In the genomic region with DNA sequence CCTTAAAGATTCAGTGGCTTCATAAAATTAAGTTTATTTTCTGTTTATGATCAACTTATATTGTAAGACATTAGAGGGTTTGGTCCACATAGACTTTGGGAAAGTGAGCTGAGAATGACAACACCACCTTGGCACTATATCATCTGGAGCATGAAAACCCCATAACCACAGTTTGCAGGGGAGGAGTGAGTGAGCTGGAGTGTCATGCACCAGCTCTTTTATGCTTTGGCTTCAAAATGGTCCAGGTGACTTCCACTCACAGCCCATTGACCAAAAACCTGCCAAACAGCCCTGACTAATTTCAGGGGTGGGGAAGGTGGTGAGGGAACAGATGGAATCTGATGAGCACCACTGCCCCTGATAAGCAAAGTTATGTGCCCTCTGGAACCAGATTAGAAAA, we compare ENCODE assay signal across 28 cellular contexts.
"Had no signal": no experiment of that assay in that cellular context is flagged by ENCODE, and none has a peak within 500 bp of the region (broad histone marks: within the 10 kb centered on the region; RNA-seq: fewer than 3 reads in every experiment).

No MANE protein-coding gene starts in this region.

- H3K36me3 Mint-ChIP-seq: immature natural killer cell; naive B cell; natural killer cell; stimulated activated memory B cell treated with anti-CD40 and anti-IgM and Interleukin-4, amounts not matched to agents 10 μg/mL and 1 μg/mL and 100 μg/mL, for 72 hours; type B pancreatic cell had no signal

- H3K27me3 ChIP-seq: left lung, neural progenitor cell, neutrophil, right lobe of liver, tibial nerve, uterus had no signal

- DNase-seq: hypothalamus; immature natural killer cell; left colon; left lung; lower lobe of right lung; mammary epithelial cell; mesenchymal stem cell; naive B cell; natural killer cell; nephron progenitor cell; occipital lobe; right lobe of liver; stimulated activated CD4-positive, alpha-beta T cell treated with anti-CD3 and anti-CD28 coated beads, Interleukin-1b, Interleukin-23, amount 100 ng/mL, for 48 hours; stimulated activated CD4-positive, alpha-beta T cell treated with anti-CD3 and anti-CD28 coated beads, Interleukin-2, amount 100 ng/mL, for 48 hours; stimulated activated CD4-positive, alpha-beta T cell treated with anti-CD3 and anti-CD28 coated beads, Interleukin-4, amount 100 ng/mL, for 4 hours; stimulated activated CD8-positive, alpha-beta memory T cell treated with anti-CD3 and anti-CD28 coated beads, Interleukin-4, amount 100 ng/mL, for 48 hours; stimulated activated naive CD4-positive, alpha-beta T cell treated with Interleukin-2 at 50 U/mL for 16 hours; stimulated activated naive CD8-positive, alpha-beta T cell treated with anti-CD3 and anti-CD28 coated beads, Interleukin-15, amount 100 ng/mL, for 72 hours; substantia nigra; uterus had no signal

- H3K9me3 Mint-ChIP-seq: stimulated activated memory B cell treated with anti-CD40 and anti-IgM and Interleukin-4, amounts not matched to agents 10 μg/mL and 1 μg/mL and 100 μg/mL, for 72 hours; type B pancreatic cell had no signal

- H3K36me3 ChIP-seq: left lung, lower lobe of right lung, neural progenitor cell, neutrophil, prostate gland, right lobe of liver, tibial nerve, uterus had no signal

- H3K4me1 Mint-ChIP-seq: immature natural killer cell; naive B cell; natural killer cell; nephron progenitor cell; neural progenitor cell; stimulated activated memory B cell treated with anti-CD40 and anti-IgM and Interleukin-4, amounts not matched to agents 10 μg/mL and 1 μg/mL and 100 μg/mL, for 72 hours; stimulated activated naive CD8-positive, alpha-beta T cell treated with anti-CD3 and anti-CD28 coated beads, Interleukin-15, amount 100 ng/mL, for 72 hours had no signal

- H3K4me1 ChIP-seq: left lung, lower lobe of right lung, neural progenitor cell, parathyroid adenoma, prostate gland, right lobe of liver, uterus had no signal

- H3K9me3 ChIP-seq: lower lobe of right lung, neutrophil, prostate gland, right lobe of liver, uterus had no signal

- H3K27ac ChIP-seq: left lung, lower lobe of right lung, neural progenitor cell, neutrophil, parathyroid adenoma, prostate gland, right lobe of liver, tibial nerve, uterus had no signal

- ATAC-seq: left colon; left lung; lower lobe of right lung; natural killer cell; right lobe of liver; stimulated activated memory B cell treated with anti-CD40 and anti-IgM and Interleukin-4, amounts not matched to agents 10 μg/mL and 1 μg/mL and 100 μg/mL, for 72 hours; stimulated activated naive CD8-positive, alpha-beta T cell treated with anti-CD3 and anti-CD28 coated beads, Interleukin-15, amount 100 ng/mL, for 72 hours had no signal

- H3K4me3 ChIP-seq: left lung, lower lobe of right lung, neural progenitor cell, prostate gland, right lobe of liver, smooth muscle cell, tibial nerve, uterus had no signal

- H3K27ac Mint-ChIP-seq: immature natural killer cell; naive B cell; natural killer cell; nephron progenitor cell; neural progenitor cell; stimulated activated memory B cell treated with anti-CD40 and anti-IgM and Interleukin-4, amounts not matched to agents 10 μg/mL and 1 μg/mL and 100 μg/mL, for 72 hours; type B pancreatic cell had no signal

- H3K27me3 Mint-ChIP-seq: naive B cell; stimulated activated memory B cell treated with anti-CD40 and anti-IgM and Interleukin-4, amounts not matched to agents 10 μg/mL and 1 μg/mL and 100 μg/mL, for 72 hours; stimulated activated naive CD8-positive, alpha-beta T cell treated with anti-CD3 and anti-CD28 coated beads, Interleukin-15, amount 100 ng/mL, for 72 hours; type B pancreatic cell had no signal

- H3K4me3 Mint-ChIP-seq: immature natural killer cell; naive B cell; natural killer cell; nephron progenitor cell; neural progenitor cell; stimulated activated memory B cell treated with anti-CD40 and anti-IgM and Interleukin-4, amounts not matched to agents 10 μg/mL and 1 μg/mL and 100 μg/mL, for 72 hours; stimulated activated naive CD8-positive, alpha-beta T cell treated with anti-CD3 and anti-CD28 coated beads, Interleukin-15, amount 100 ng/mL, for 72 hours; type B pancreatic cell had no signal
